8 cellular contexts compared by ENCODE assay signal in genomic region chr3:14177580-14178246, GRCh38. TPM values are rescaled to one million over a fixed set of nuclear protein-coding genes. Genes with fewer than 3 reads are reported as not detected.
A peak's percentile ranks its signal among the peaks of the same experiment; 100 is the strongest.
DNase-seq lines count a peak whose midpoint lies in the region; ATAC-seq and TF ChIP-seq lines count a peak whose summit lies in the region.

No MANE protein-coding gene starts in this region.

- no peaks in the 10 kb centered on the region for H3K27me3 Mint-ChIP-seq in CD4-positive, alpha-beta T cell

- H3K27ac ChIP-seq in CD4-positive, alpha-beta T cell (ENCODE audit: low read depth, low read length): peak overlapping the region; percentile 97
- H3K27ac ChIP-seq in caudate nucleus (ENCODE audit: low read depth, low read length) (peak overlapping the region; percentile 83), lung (ENCODE audit: low read depth in 1 of 2, low read length in 1 of 2) (peak overlapping the region; percentile 91 to 100), thyroid gland (peak overlapping the region; percentile 81 to 93 (median 88))

- TF ChIP-seq POLR2A in thyroid gland (IDR thresholded peaks at IDR 0.05): no peak

- no peaks in the 10 kb centered on the region for H3K27me3 ChIP-seq in CD4-positive, alpha-beta T cell (ENCODE audit: control insufficient read depth, insufficient read depth, low read length)
- H3K27me3 ChIP-seq in MG63: no peaks in the 10 kb centered on the region
- H3K27me3 ChIP-seq in lung (ENCODE audit: control insufficient read depth, insufficient read depth): no peaks in the 10 kb centered on the region
- no peaks in the 10 kb centered on the region for H3K27me3 ChIP-seq in thyroid gland

- no peak for TF ChIP-seq CTCF in CD4-positive, alpha-beta T cell (IDR thresholded peaks at IDR 0.05)
- TF ChIP-seq CTCF in lung (IDR thresholded peaks at IDR 0.05; ENCODE audit: control extremely low read depth, extremely low read depth) (no peak), thyroid gland (IDR thresholded peaks at IDR 0.05) (no peak)

- peaks cover 78% of the 10 kb centered on the region for H3K4me1 Mint-ChIP-seq in CD4-positive, alpha-beta T cell (ENCODE audit: low read depth)

- H3K4me3 ChIP-seq in MG63 (peak overlapping the region; percentile 77), lung (peak overlapping the region; percentile 97), thyroid gland (replicated peaks in 1 of 3) (peak overlapping the region; percentile 77 to 91 (median 81))

- H3K36me3 ChIP-seq in MG63 (peaks cover 11% of the 10 kb centered on the region), lung (ENCODE audit: control insufficient read depth in 2 of 2, insufficient read depth in 2 of 2, low read length in 2 of 2) (peaks cover 6 to 8% of the 10 kb centered on the region in 2 donors), thyroid gland (peaks cover 0 to 10% of the 10 kb centered on the region in 2 donors)

- H3K9me3 Mint-ChIP-seq in CD4-positive, alpha-beta T cell: no peaks in the 10 kb centered on the region

- H3K9me3 ChIP-seq in CD4-positive, alpha-beta T cell (ENCODE audit: control insufficient read depth, low read length): no peaks in the 10 kb centered on the region
- H3K9me3 ChIP-seq in MG63: no peaks in the 10 kb centered on the region
- no peaks in the 10 kb centered on the region for H3K9me3 ChIP-seq in lung (ENCODE audit: control insufficient read depth in 2 of 2, insufficient read depth in 1 of 2, low read length in 1 of 2)
- H3K9me3 ChIP-seq in thyroid gland: no peaks in the 10 kb centered on the region

- POLR2A ChIA-PET in CD4-positive, alpha-beta T cell (lab: Charles Lee): interaction anchor here (0.7 to 3.3 kb wide), 28 partner anchors 10 to 1514 kb away, joined by 3 to 129 read pairs (median 6); partner anchors contain the start of genes BTD, CCDC174, CHCHD4 and HACL1

- peaks cover 48% of the 10 kb centered on the region for H3K36me3 Mint-ChIP-seq in CD4-positive, alpha-beta T cell (ENCODE audit: low read depth)

- H3K4me1 ChIP-seq in lung (ENCODE audit: control insufficient read depth in 2 of 2, insufficient read depth in 2 of 2, low read length in 2 of 2) (peaks cover 1 to 14% of the 10 kb centered on the region in 2 donors), thyroid gland (peaks cover 28 to 38% of the 10 kb centered on the region in 2 donors)

- intact Hi-C loops in CD4-positive, alpha-beta T cell (cut with DNase I, micrococcal nuclease): loop anchor here (1.0 to 10.0 kb wide), 11 partner anchors 53 to 1695 kb away; partner anchors contain the start of genes CHCHD4 (in 2 of the 2), SLC6A6 (in 2 of the 2), NR2C2 (in 1 of the 2) and NUP210 (in 1 of the 2)
- intact Hi-C loops in thyroid gland (cut with DNase I): loop anchor here (10.0 kb wide), 1 partner anchor 53 kb away; the partner anchor contains the start of genes CHCHD4 and TMEM43

- WGBS in lung, 2 donors: 5 to 8% methylated on average over 10 of the region's 10 CpGs
- 6 to 10% methylated on average over 8 to 10 of the region's 10 CpGs for WGBS in thyroid gland, 2 donors

- peak overlapping the region; percentile 93 for H3K27ac Mint-ChIP-seq in CD4-positive, alpha-beta T cell

- no peak for DNase-seq in CD4-positive, alpha-beta T cell
- DNase-seq in MG63: no peak
- peak in 10 of 61 donors; percentile 31 to 62 (median 52) for DNase-seq in caudate nucleus (lab: John Stamatoyannopoulos, UW)
- no peak for DNase-seq in lung (ENCODE audit: low spot score)
- DNase-seq in thyroid gland: no peak
- DNase-seq in NCI-H187 (lab: John Stamatoyannopoulos, UW): no peak
- DNase-seq in NCI-H2196 treated with DMSO at 0.1 percent for 48 hours (lab: John Stamatoyannopoulos, UW; ENCODE audit: unreplicated experiment): no peak

- ATAC-seq in CD4-positive, alpha-beta T cell (ENCODE audit: poor library complexity): no peak
- ATAC-seq in GM21717 (IDR thresholded peaks at IDR 0.05; ENCODE audit: unreplicated experiment): peak; percentile 8
- ATAC-seq in lung (ENCODE audit: insufficient read depth, low FRiP score): no peak

- peak overlapping the region; percentile 98 for H3K4me3 Mint-ChIP-seq in CD4-positive, alpha-beta T cell

- CTCF ChIA-PET in CD4-positive, alpha-beta T cell (lab: Charles Lee): interaction anchor here (1.0 to 2.8 kb wide), 8 partner anchors 26 to 297 kb away, joined by 3 to 14 read pairs (median 5); partner anchors contain the start of genes CHCHD4, TMEM43 and WNT7A

RNA-seq across cellular contexts. Expression of gene XPC, which starts 0.7 kb away (rescaled TPM):
- 10 to 100 TPM; 59.2 to 65.1 TPM for total RNA-seq in CD4-positive, alpha-beta T cell
- total RNA-seq in MG63 (2014; rRNA removed; shearing (Covaris generic); ENCODE audit: low replicate concordance): 8.2 and 12.0 TPM in 2 replicates
- total RNA-seq in lung (10 to 100 TPM; 27.7 to 31.9 TPM), thyroid gland (10 to 100 TPM; 53.4 to 69.3 (median 60.8) TPM)
- 10 to 100 TPM; 16.4 to 19.7 TPM for polyA plus RNA-seq in lung

RNA-seq across cellular contexts. Expression of gene LSM3, which starts 0.9 kb away (rescaled TPM):
- total RNA-seq in CD4-positive, alpha-beta T cell: 1 to 10 TPM; 6.5 to 6.9 TPM
- 19.7 and 27.5 TPM in 2 replicates for total RNA-seq in MG63 (2014; rRNA removed; shearing (Covaris generic); ENCODE audit: low replicate concordance)
- total RNA-seq in lung (10 to 100 TPM in 1 of 2 donors, 1 to 10 TPM in 1; 6.4 to 10.3 TPM), thyroid gland (10 to 100 TPM in 3 of 4 donors, 1 to 10 TPM in 1; 9.9 to 15.6 (median 15.3) TPM)
- polyA plus RNA-seq in lung: 1 to 10 TPM; 9.8 to 9.9 TPM

RNA-seq across cellular contexts. Expression of gene TMEM43, which starts 52.9 kb away (rescaled TPM):
- 10 to 100 TPM; 24.8 to 27.6 TPM for total RNA-seq in CD4-positive, alpha-beta T cell
- 97.6 and 97.8 TPM in 2 replicates for total RNA-seq in MG63 (2014; rRNA removed; shearing (Covaris generic); ENCODE audit: low replicate concordance)
- total RNA-seq in lung (100 to 1,000 TPM in 1 of 2 donors, 10 to 100 TPM in 1; 69.1 to 104 TPM), thyroid gland (100 to 1,000 TPM in 1 of 4 donors, 10 to 100 TPM in 3; 69.6 to 109 (median 90.3) TPM)
- 10 to 100 TPM; 44.3 to 79.9 TPM for polyA plus RNA-seq in lung

RNA-seq across cellular contexts. Expression of gene CHCHD4, which starts 53.0 kb away (rescaled TPM):
- total RNA-seq in CD4-positive, alpha-beta T cell: 1 to 10 TPM in 1 of 2 experiments, under 1 TPM in 1; 0.50 to 1.1 TPM
- total RNA-seq in MG63 (2014; rRNA removed; shearing (Covaris generic); ENCODE audit: low replicate concordance): 22.0 and 24.3 TPM in 2 replicates
- total RNA-seq in lung (1 to 10 TPM; 8.8 to 9.2 TPM), thyroid gland (10 to 100 TPM; 15.1 to 20.2 (median 16.0) TPM)
- polyA plus RNA-seq in lung: 10 to 100 TPM in 1 of 2 donors, 1 to 10 TPM in 1; 8.9 to 14.0 TPM
